Comparison of ENCODE assay signal across 8 cellular contexts in the genomic region with DNA sequence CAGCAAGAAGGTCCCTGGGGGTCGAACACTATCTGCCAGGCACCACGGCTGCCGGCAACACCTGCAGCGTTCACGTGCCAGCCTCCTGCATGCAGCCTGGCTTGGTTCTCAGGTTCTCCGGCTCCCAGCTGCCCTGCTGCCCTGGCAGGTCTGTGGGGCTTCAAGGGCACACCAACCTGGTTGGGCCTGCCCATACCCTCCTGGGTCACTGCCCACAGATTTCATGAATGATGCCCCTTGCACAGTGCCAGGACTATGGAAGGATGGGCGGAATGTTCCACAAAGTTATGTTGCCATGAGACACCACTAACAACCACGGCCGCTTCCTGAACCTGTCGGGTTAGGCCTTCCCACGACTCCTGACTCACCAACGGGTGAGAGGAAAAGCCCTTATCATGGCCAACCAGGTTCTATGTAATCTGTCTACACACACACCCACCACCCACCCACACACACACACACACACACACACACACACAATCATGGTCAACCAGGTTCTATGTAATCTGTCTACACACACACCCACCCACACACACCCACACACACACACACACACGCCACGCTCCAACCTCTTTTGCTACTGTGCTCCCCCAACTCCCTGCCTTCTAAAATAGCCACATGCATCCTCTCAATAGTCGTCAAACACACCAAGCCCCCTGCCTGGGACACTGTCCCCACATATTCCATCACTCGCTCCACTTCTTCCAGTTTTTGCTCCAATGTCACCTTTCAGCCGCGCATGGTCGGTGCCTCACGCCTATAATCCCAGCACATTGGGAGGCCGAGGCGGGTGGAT. TPM values are rescaled to one million over a fixed set of nuclear protein-coding genes. Genes with fewer than 3 reads are reported as not detected.
DNase-seq lines count a peak whose midpoint lies in the region; ATAC-seq and TF ChIP-seq lines count a peak whose summit lies in the region.

No MANE protein-coding gene starts in this region.

- peak; percentile 89 for DNase-seq in SW480 (ENCODE audit: low spot score)
- DNase-seq in fibroblast of mammary gland (ENCODE audit: low read depth): peak; percentile 94
- peak; percentile 70 for DNase-seq in skeletal muscle cell (ENCODE audit: low read depth)
- DNase-seq in Karpas-422: no peak
- DNase-seq in iPS-NIHi11 (ENCODE audit: low spot score): no peak
- no peak for DNase-seq in GF-D8 (lab: John Stamatoyannopoulos, UW)

- TF ChIP-seq CTCF in HEK293 (tag by site-specific recombination; IDR thresholded peaks at IDR 0.05) (no peak), fibroblast of mammary gland (conservative IDR thresholded peaks at IDR 0.05; ENCODE audit: control insufficient read depth, insufficient read depth, low read depth, low read length) (no peak)

- H4K20me1 ChIP-seq in Karpas-422 (ENCODE audit: insufficient read depth, low read depth, low read length): no peaks in the 10 kb centered on the region

- H3K4me1 ChIP-seq in HEK293 (ENCODE audit: control insufficient read depth, insufficient read depth, low read length) (no peaks in the 10 kb centered on the region), Karpas-422 (ENCODE audit: low read length) (no peaks in the 10 kb centered on the region)

- CTCF ChIA-PET in HEK293 (lab: Yijun Ruan, JAX): no interaction called here

- H3K36me3 ChIP-seq in HEK293 (ENCODE audit: control insufficient read depth in 2 of 2, insufficient read depth in 1 of 2, low read length in 2 of 2): no peaks in the 10 kb centered on the region
- H3K36me3 ChIP-seq in Karpas-422 (ENCODE audit: insufficient read depth, low read length): no peaks in the 10 kb centered on the region

- H3K9me3 ChIP-seq in HEK293 (ENCODE audit: control insufficient read depth, insufficient read depth, low read depth, low read length) (no peaks in the 10 kb centered on the region), Karpas-422 (ENCODE audit: low read length) (no peaks in the 10 kb centered on the region)

- ATAC-seq in GM18870 (IDR thresholded peaks at IDR 0.05; ENCODE audit: unreplicated experiment): no peak

- no peaks in the 10 kb centered on the region for H3K27me3 ChIP-seq in Karpas-422 (ENCODE audit: low read length)

- POLR2A ChIA-PET in HEK293 (lab: Yijun Ruan, JAX): no interaction called here

- H3K4me3 ChIP-seq in HEK293 (ENCODE audit: low read depth, low read length) (no peak overlapping the region), fibroblast of mammary gland (ENCODE audit: control insufficient read depth, low read depth, low read length) (no peak overlapping the region), skeletal muscle cell (ENCODE audit: low read depth, low read length) (no peak overlapping the region), Karpas-422 (ENCODE audit: low read length) (no peak overlapping the region)

- H3K79me2 ChIP-seq in Karpas-422 (ENCODE audit: low read length): no peaks in the 10 kb centered on the region

- no peak overlapping the region for H3K9ac ChIP-seq in Karpas-422 (ENCODE audit: low read length)

- H3K27ac ChIP-seq in HEK293 (ENCODE audit: extremely low read depth, low read depth, low read length) (no peak overlapping the region), Karpas-422 (ENCODE audit: low read length) (no peak overlapping the region)

- H2AFZ ChIP-seq in Karpas-422 (ENCODE audit: low read length): no peak overlapping the region

- no peak overlapping the region for H3K4me2 ChIP-seq in Karpas-422 (ENCODE audit: low read depth, low read length, poor library complexity, severe bottlenecking)

- H3K9me2 ChIP-seq in Karpas-422 (replicated peaks; ENCODE audit: insufficient read depth, low read length): no peaks in the 10 kb centered on the region

TF ChIP-seq in HEK293, 187 proteins besides CTCF, POLR2A, EP300 and RAD21 (continues in another document):
- TF ChIP-seq ZNF248 (tag by site-specific recombination; IDR thresholded peaks at IDR 0.05): no peak
- TF ChIP-seq, protein P1, sequence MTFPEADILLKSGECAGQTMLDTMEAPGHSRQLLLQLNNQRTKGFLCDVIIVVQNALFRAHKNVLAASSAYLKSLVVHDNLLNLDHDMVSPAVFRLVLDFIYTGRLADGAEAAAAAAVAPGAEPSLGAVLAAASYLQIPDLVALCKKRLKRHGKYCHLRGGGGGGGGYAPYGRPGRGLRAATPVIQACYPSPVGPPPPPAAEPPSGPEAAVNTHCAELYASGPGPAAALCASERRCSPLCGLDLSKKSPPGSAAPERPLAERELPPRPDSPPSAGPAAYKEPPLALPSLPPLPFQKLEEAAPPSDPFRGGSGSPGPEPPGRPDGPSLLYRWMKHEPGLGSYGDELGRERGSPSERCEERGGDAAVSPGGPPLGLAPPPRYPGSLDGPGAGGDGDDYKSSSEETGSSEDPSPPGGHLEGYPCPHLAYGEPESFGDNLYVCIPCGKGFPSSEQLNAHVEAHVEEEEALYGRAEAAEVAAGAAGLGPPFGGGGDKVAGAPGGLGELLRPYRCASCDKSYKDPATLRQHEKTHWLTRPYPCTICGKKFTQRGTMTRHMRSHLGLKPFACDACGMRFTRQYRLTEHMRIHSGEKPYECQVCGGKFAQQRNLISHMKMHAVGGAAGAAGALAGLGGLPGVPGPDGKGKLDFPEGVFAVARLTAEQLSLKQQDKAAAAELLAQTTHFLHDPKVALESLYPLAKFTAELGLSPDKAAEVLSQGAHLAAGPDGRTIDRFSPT (tag by site-specific recombination; IDR thresholded peaks at IDR 0.05): no peak
- TF ChIP-seq ZNF391 (tag by site-specific recombination; IDR thresholded peaks at IDR 0.05; ENCODE audit: borderline replicate concordance, low read depth): 0 out of 2 replicates have a peak, but pooled peaks have one; percentile 24
- TF ChIP-seq, protein P2, sequence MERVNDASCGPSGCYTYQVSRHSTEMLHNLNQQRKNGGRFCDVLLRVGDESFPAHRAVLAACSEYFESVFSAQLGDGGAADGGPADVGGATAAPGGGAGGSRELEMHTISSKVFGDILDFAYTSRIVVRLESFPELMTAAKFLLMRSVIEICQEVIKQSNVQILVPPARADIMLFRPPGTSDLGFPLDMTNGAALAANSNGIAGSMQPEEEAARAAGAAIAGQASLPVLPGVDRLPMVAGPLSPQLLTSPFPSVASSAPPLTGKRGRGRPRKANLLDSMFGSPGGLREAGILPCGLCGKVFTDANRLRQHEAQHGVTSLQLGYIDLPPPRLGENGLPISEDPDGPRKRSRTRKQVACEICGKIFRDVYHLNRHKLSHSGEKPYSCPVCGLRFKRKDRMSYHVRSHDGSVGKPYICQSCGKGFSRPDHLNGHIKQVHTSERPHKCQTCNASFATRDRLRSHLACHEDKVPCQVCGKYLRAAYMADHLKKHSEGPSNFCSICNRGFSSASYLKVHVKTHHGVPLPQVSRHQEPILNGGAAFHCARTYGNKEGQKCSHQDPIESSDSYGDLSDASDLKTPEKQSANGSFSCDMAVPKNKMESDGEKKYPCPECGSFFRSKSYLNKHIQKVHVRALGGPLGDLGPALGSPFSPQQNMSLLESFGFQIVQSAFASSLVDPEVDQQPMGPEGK (tag by site-specific recombination; IDR thresholded peaks at IDR 0.05): 0 out of 2 replicates have a peak, but pooled peaks have one; percentile 40
- TF ChIP-seq RBAK (tag by site-specific recombination; IDR thresholded peaks at IDR 0.05): no peak
- TF ChIP-seq SP2 (tag by site-specific recombination; IDR thresholded peaks at IDR 0.05): 0 out of 2 replicates have a peak, but pooled peaks have one; percentile 14
- no peak for TF ChIP-seq ZNF423 (tag by site-specific recombination; IDR thresholded peaks at IDR 0.05)
- TF ChIP-seq ZNF629 (tag by site-specific recombination; IDR thresholded peaks at IDR 0.05): no peak
- no peak for TF ChIP-seq ZBTB1 (tag by site-specific recombination; IDR thresholded peaks at IDR 0.05)
- TF ChIP-seq, protein P3, sequence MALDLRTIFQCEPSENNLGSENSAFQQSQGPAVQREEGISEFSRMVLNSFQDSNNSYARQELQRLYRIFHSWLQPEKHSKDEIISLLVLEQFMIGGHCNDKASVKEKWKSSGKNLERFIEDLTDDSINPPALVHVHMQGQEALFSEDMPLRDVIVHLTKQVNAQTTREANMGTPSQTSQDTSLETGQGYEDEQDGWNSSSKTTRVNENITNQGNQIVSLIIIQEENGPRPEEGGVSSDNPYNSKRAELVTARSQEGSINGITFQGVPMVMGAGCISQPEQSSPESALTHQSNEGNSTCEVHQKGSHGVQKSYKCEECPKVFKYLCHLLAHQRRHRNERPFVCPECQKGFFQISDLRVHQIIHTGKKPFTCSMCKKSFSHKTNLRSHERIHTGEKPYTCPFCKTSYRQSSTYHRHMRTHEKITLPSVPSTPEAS (tag by site-specific recombination; IDR thresholded peaks at IDR 0.05): peak; percentile 84
- TF ChIP-seq ZNF501 (tag by site-specific recombination; IDR thresholded peaks at IDR 0.05): no peak
- no peak for TF ChIP-seq BCL11B (tag by site-specific recombination; IDR thresholded peaks at IDR 0.05; ENCODE audit: low read depth)
- TF ChIP-seq ZNF610 (tag by site-specific recombination; IDR thresholded peaks at IDR 0.05; ENCODE audit: borderline replicate concordance): no peak
- peak; percentile 100 for TF ChIP-seq EGR2 (tag by site-specific recombination; IDR thresholded peaks at IDR 0.05; ENCODE audit: low read depth)
- peak; percentile 62; the same call in 1 of the 2 replicates for TF ChIP-seq KLF9 (tag by site-specific recombination; IDR thresholded peaks at IDR 0.05; ENCODE audit: low read depth)
- TF ChIP-seq, protein P4, sequence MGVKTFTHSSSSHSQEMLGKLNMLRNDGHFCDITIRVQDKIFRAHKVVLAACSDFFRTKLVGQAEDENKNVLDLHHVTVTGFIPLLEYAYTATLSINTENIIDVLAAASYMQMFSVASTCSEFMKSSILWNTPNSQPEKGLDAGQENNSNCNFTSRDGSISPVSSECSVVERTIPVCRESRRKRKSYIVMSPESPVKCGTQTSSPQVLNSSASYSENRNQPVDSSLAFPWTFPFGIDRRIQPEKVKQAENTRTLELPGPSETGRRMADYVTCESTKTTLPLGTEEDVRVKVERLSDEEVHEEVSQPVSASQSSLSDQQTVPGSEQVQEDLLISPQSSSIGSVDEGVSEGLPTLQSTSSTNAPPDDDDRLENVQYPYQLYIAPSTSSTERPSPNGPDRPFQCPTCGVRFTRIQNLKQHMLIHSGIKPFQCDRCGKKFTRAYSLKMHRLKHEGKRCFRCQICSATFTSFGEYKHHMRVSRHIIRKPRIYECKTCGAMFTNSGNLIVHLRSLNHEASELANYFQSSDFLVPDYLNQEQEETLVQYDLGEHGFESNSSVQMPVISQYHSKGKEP (tag by site-specific recombination; IDR thresholded peaks at IDR 0.05): no peak
- TF ChIP-seq ZNF335 (tag by site-specific recombination; conservative IDR thresholded peaks at IDR 0.05): no peak

RNA-seq across cellular contexts. Expression of a gene that starts 32.2 kb away (rescaled TPM):
- total RNA-seq in Karpas-422 (2014; rRNA removed; shearing (Covaris generic); ENCODE audit: low replicate concordance): under 0.01 TPM in 1 of 2 replicates, not detected in the other

Comparison
In these comparisons a context has a peak if more than half of its experiments do, and no peak if none do; other contexts are left out.
1. DNase-seq: peak in SW480 (single experiment), fibroblast of mammary gland (single experiment) and skeletal muscle cell (single experiment); none in Karpas-422 (single experiment), iPS-NIHi11 (single experiment) and GF-D8 (single experiment).